Comparison of ENCODE assay signal across 1 cellular context in the genomic region with DNA sequence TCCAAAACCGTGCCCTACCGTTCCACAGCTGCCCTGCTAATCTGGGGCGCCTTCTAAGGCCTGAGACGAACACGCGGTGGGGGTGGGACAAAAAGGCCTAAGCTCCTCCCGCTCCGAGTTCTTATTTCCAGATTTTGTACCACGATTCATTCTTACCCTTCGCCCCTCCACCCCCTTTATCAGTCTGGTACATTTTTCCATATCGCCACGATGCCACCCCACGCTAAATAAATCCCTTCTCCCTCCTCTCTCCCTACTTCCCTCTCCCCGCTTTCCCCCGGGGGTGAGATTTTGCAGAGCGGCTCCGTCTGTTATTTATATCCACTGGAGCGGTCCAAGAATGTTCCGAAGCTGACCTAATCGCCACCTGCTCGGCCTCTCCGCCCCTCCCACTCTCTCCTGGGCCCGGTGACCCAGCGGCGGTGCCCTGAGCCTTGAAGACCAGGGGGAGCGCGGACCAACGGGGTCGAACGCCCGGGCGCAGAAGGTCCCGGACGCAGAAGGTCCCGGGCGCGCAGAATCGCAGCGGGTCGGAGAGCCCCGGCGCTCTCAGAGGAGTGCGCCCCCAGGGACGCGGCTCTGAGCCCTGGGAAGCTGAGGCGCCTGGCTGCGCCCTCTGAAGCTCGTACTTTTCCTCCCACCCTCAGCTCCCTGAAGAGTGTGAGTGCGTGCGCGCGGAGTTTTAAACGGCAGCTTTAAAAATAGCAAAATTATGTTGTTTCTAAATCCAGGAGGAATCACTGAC.
TF ChIP-seq lines count a peak whose summit lies in the region.

No MANE protein-coding gene starts in this region.

TF ChIP-seq in HepG2, 621 proteins besides CTCF, POLR2A, EP300 and RAD21 (continued from another document and continues in another):
- no peak for TF ChIP-seq ZBTB39 (CRISPR knock-in tag; IDR thresholded peaks at IDR 0.05)
- no peak for TF ChIP-seq SP2 (CRISPR knock-in tag; IDR thresholded peaks at IDR 0.05)
- TF ChIP-seq BHLHE40 (IDR thresholded peaks at IDR 0.05; ENCODE audit: low read length), result no peak
- no peak for TF ChIP-seq ZNF614 (CRISPR knock-in tag; IDR thresholded peaks at IDR 0.05; ENCODE audit: borderline replicate concordance)
- TF ChIP-seq AGO2 (optimal IDR thresholded peaks at IDR 0.05; ENCODE audit: low read depth, low read length), result peak; percentile 96
- TF ChIP-seq SYNCRIP (IDR thresholded peaks at IDR 0.05; ENCODE audit: insufficient read depth, low read depth, low read length), result no peak
- TF ChIP-seq, protein P1, sequence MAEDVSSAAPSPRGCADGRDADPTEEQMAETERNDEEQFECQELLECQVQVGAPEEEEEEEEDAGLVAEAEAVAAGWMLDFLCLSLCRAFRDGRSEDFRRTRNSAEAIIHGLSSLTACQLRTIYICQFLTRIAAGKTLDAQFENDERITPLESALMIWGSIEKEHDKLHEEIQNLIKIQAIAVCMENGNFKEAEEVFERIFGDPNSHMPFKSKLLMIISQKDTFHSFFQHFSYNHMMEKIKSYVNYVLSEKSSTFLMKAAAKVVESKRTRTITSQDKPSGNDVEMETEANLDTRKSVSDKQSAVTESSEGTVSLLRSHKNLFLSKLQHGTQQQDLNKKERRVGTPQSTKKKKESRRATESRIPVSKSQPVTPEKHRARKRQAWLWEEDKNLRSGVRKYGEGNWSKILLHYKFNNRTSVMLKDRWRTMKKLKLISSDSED (CRISPR knock-in tag; IDR thresholded peaks at IDR 0.05), result no peak
- peak; percentile 47; the same call in 1 of the 2 replicates for TF ChIP-seq HNRNPL (IDR thresholded peaks at IDR 0.05; ENCODE audit: low read depth, low read length)
- TF ChIP-seq RNF219 (CRISPR knock-in tag; IDR thresholded peaks at IDR 0.05), result no peak
- no peak for TF ChIP-seq HDAC1 (CRISPR knock-in tag; IDR thresholded peaks at IDR 0.05)
- TF ChIP-seq FOXJ3 (CRISPR knock-in tag; IDR thresholded peaks at IDR 0.05; ENCODE audit: borderline replicate concordance), result no peak
- no peak for TF ChIP-seq ZNF543 (CRISPR knock-in tag; IDR thresholded peaks at IDR 0.05)
- peak; percentile 27; the same call in 1 of the 2 replicates for TF ChIP-seq POGZ (CRISPR knock-in tag; IDR thresholded peaks at IDR 0.05)
- TF ChIP-seq CREM (IDR thresholded peaks at IDR 0.05), result no peak
- no peak for TF ChIP-seq CREM (CRISPR knock-in tag; IDR thresholded peaks at IDR 0.05)
- TF ChIP-seq ZNF530 (CRISPR knock-in tag; IDR thresholded peaks at IDR 0.05; ENCODE audit: low read depth), result no peak
- TF ChIP-seq RFX5 (IDR thresholded peaks at IDR 0.05; ENCODE audit: low read depth, low read length), result no peak
- TF ChIP-seq, protein P2, sequence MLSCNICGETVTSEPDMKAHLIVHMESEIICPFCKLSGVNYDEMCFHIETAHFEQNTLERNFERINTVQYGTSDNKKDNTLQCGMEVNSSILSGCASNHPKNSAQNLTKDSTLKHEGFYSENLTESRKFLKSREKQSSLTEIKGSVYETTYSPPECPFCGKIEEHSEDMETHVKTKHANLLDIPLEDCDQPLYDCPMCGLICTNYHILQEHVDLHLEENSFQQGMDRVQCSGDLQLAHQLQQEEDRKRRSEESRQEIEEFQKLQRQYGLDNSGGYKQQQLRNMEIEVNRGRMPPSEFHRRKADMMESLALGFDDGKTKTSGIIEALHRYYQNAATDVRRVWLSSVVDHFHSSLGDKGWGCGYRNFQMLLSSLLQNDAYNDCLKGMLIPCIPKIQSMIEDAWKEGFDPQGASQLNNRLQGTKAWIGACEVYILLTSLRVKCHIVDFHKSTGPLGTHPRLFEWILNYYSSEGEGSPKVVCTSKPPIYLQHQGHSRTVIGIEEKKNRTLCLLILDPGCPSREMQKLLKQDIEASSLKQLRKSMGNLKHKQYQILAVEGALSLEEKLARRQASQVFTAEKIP (CRISPR knock-in tag; IDR thresholded peaks at IDR 0.05; ENCODE audit: borderline replicate concordance), result no peak
- no peak; the same call in 1 of the 2 replicates for TF ChIP-seq MAZ (IDR thresholded peaks at IDR 0.05; ENCODE audit: borderline replicate concordance, low read depth, low read length)
- no peak for TF ChIP-seq MAZ (CRISPR knock-in tag; IDR thresholded peaks at IDR 0.05; ENCODE audit: low read depth)
- TF ChIP-seq ZNF34 (CRISPR knock-in tag; IDR thresholded peaks at IDR 0.05; ENCODE audit: borderline replicate concordance), result no peak
- no peak for TF ChIP-seq ZBTB20 (CRISPR knock-in tag; IDR thresholded peaks at IDR 0.05; ENCODE audit: borderline replicate concordance, low read depth)
- TF ChIP-seq KDM4B (CRISPR knock-in tag; IDR thresholded peaks at IDR 0.05), result 0 out of 2 replicates have a peak, but pooled peaks have one; percentile 19
- no peak for TF ChIP-seq ZSCAN22 (CRISPR knock-in tag; IDR thresholded peaks at IDR 0.05)
- TF ChIP-seq RFXANK (CRISPR knock-in tag; IDR thresholded peaks at IDR 0.05), result no peak
- TF ChIP-seq HDAC6 (IDR thresholded peaks at IDR 0.05; ENCODE audit: low read depth, low read length), result no peak
- no peak for TF ChIP-seq GPN1 (CRISPR knock-in tag; IDR thresholded peaks at IDR 0.05; ENCODE audit: borderline replicate concordance)
- TF ChIP-seq, protein P3, sequence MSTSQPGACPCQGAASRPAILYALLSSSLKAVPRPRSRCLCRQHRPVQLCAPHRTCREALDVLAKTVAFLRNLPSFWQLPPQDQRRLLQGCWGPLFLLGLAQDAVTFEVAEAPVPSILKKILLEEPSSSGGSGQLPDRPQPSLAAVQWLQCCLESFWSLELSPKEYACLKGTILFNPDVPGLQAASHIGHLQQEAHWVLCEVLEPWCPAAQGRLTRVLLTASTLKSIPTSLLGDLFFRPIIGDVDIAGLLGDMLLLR (CRISPR knock-in tag; IDR thresholded peaks at IDR 0.05), result no peak
- no peak for TF ChIP-seq ZNF619 (CRISPR knock-in tag; IDR thresholded peaks at IDR 0.05)
- TF ChIP-seq CAMTA2 (CRISPR knock-in tag; IDR thresholded peaks at IDR 0.05; ENCODE audit: borderline replicate concordance), result no peak
- TF ChIP-seq, protein P4, sequence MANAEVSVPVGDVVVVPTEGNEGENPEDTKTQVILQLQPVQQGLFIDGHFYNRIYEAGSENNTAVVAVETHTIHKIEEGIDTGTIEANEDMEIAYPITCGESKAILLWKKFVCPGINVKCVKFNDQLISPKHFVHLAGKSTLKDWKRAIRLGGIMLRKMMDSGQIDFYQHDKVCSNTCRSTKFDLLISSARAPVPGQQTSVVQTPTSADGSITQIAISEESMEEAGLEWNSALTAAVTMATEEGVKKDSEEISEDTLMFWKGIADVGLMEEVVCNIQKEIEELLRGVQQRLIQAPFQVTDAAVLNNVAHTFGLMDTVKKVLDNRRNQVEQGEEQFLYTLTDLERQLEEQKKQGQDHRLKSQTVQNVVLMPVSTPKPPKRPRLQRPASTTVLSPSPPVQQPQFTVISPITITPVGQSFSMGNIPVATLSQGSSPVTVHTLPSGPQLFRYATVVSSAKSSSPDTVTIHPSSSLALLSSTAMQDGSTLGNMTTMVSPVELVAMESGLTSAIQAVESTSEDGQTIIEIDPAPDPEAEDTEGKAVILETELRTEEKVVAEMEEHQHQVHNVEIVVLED (CRISPR knock-in tag; IDR thresholded peaks at IDR 0.05; ENCODE audit: borderline replicate concordance), result no peak
- no peak for TF ChIP-seq NFKBIZ (CRISPR knock-in tag; IDR thresholded peaks at IDR 0.05)
- TF ChIP-seq SATB2 (CRISPR knock-in tag; IDR thresholded peaks at IDR 0.05), result no peak
- TF ChIP-seq NFYB (CRISPR knock-in tag; IDR thresholded peaks at IDR 0.05), result no peak
- 0 out of 2 replicates have a peak, but pooled peaks have one; percentile 65 for TF ChIP-seq SRY (CRISPR knock-in tag; IDR thresholded peaks at IDR 0.05)
- TF ChIP-seq ZC3H4 (CRISPR knock-in tag; IDR thresholded peaks at IDR 0.05; ENCODE audit: borderline replicate concordance), result no peak
- no peak for TF ChIP-seq ZFP41 (CRISPR knock-in tag; IDR thresholded peaks at IDR 0.05; ENCODE audit: borderline replicate concordance)
- no peak for TF ChIP-seq ATF2 (CRISPR knock-in tag; IDR thresholded peaks at IDR 0.05)
- no peak for TF ChIP-seq MTF1 (CRISPR knock-in tag; IDR thresholded peaks at IDR 0.05)
- TF ChIP-seq YY1 (IDR thresholded peaks at IDR 0.05; ENCODE audit: insufficient read depth, insufficient replicate concordance, low read depth, low read length), result no peak
- TF ChIP-seq ZNF782 (CRISPR knock-in tag; IDR thresholded peaks at IDR 0.05; ENCODE audit: borderline replicate concordance), result no peak
- TF ChIP-seq, protein P5, sequence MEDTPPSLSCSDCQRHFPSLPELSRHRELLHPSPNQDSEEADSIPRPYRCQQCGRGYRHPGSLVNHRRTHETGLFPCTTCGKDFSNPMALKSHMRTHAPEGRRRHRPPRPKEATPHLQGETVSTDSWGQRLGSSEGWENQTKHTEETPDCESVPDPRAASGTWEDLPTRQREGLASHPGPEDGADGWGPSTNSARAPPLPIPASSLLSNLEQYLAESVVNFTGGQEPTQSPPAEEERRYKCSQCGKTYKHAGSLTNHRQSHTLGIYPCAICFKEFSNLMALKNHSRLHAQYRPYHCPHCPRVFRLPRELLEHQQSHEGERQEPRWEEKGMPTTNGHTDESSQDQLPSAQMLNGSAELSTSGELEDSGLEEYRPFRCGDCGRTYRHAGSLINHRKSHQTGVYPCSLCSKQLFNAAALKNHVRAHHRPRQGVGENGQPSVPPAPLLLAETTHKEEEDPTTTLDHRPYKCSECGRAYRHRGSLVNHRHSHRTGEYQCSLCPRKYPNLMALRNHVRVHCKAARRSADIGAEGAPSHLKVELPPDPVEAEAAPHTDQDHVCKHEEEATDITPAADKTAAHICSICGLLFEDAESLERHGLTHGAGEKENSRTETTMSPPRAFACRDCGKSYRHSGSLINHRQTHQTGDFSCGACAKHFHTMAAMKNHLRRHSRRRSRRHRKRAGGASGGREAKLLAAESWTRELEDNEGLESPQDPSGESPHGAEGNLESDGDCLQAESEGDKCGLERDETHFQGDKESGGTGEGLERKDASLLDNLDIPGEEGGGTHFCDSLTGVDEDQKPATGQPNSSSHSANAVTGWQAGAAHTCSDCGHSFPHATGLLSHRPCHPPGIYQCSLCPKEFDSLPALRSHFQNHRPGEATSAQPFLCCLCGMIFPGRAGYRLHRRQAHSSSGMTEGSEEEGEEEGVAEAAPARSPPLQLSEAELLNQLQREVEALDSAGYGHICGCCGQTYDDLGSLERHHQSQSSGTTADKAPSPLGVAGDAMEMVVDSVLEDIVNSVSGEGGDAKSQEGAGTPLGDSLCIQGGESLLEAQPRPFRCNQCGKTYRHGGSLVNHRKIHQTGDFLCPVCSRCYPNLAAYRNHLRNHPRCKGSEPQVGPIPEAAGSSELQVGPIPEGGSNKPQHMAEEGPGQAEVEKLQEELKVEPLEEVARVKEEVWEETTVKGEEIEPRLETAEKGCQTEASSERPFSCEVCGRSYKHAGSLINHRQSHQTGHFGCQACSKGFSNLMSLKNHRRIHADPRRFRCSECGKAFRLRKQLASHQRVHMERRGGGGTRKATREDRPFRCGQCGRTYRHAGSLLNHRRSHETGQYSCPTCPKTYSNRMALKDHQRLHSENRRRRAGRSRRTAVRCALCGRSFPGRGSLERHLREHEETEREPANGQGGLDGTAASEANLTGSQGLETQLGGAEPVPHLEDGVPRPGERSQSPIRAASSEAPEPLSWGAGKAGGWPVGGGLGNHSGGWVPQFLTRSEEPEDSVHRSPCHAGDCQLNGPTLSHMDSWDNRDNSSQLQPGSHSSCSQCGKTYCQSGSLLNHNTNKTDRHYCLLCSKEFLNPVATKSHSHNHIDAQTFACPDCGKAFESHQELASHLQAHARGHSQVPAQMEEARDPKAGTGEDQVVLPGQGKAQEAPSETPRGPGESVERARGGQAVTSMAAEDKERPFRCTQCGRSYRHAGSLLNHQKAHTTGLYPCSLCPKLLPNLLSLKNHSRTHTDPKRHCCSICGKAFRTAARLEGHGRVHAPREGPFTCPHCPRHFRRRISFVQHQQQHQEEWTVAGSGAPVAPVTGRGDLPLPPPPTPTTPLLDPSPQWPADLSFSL (CRISPR knock-in tag; IDR thresholded peaks at IDR 0.05), result no peak; the same call in 1 of the 2 replicates
- peak; percentile 23; the same call in 1 of the 2 replicates for TF ChIP-seq PHF21A (CRISPR knock-in tag; IDR thresholded peaks at IDR 0.05)
- no peak for TF ChIP-seq ZNF850 (CRISPR knock-in tag; conservative IDR thresholded peaks at IDR 0.05)
